In genomic region chrX:13123857-13124345, GRCh38 we compare ENCODE assay signal across 11 cellular contexts.
DNase-seq lines count a peak whose midpoint lies in the region; TF ChIP-seq lines count a peak whose summit lies in the region.
"Had no signal": no experiment of that assay in that cellular context is flagged by ENCODE, and none has a peak within 500 bp of the region (broad histone marks: within the 10 kb centered on the region; RNA-seq: fewer than 3 reads in every experiment).

No MANE protein-coding gene starts in this region.

- TF ChIP-seq CTCF in choroid plexus epithelial cell (conservative IDR thresholded peaks at IDR 0.05; ENCODE audit: low read depth, low read length) (no peak), neural crest cell (conservative IDR thresholded peaks at IDR 0.05) (no peak)

- no peak overlapping the region for H3K27ac ChIP-seq in SJCRH30
- H3K27ac ChIP-seq: psoas muscle had no signal

- no peaks in the 10 kb centered on the region; the same call in 1 of the 2 replicates for H3K9me3 ChIP-seq in SJCRH30 (replicated peaks)
- H3K9me3 ChIP-seq: psoas muscle had no signal

- no peaks in the 10 kb centered on the region for H3K27me3 Mint-ChIP-seq in neural crest cell (ENCODE audit: low read depth)

- H3K27me3 ChIP-seq in SJCRH30: no peaks in the 10 kb centered on the region

- H3K36me3 ChIP-seq in SJCRH30: no peaks in the 10 kb centered on the region

- H3K4me1 ChIP-seq in SJCRH30: peaks cover 5% of the 10 kb centered on the region; the same call in 1 of the 2 replicates
- H3K4me1 ChIP-seq: psoas muscle had no signal

- DNase-seq in Daoy (ENCODE audit: low read depth) (peak; percentile 15), M059J (ENCODE audit: low read depth) (peak; percentile 66), choroid plexus epithelial cell (ENCODE audit: low read depth) (peak; percentile 85), neural crest cell (ENCODE audit: low read depth, low spot score) (no peak), SJCRH30 (no peak), NCI-H1694 treated with DMSO at 0.1 percent for 48 hours (lab: John Stamatoyannopoulos, UW) (no peak), NCI-H446 treated with DMSO at 0.1 percent for 48 hours (lab: John Stamatoyannopoulos, UW) (no peak), GM03348 (ENCODE audit: low spot score) (no peak)
- DNase-seq: DMS79 treated with DMSO at 0.1 percent for 48 hours, head of caudate nucleus, psoas muscle had no signal

- H3K4me3 ChIP-seq in choroid plexus epithelial cell (ENCODE audit: low read depth, low read length): no peak overlapping the region
- no peak overlapping the region for H3K4me3 ChIP-seq in SJCRH30
- H3K4me3 ChIP-seq: psoas muscle had no signal

- peaks cover 36% of the 10 kb centered on the region for H3K4me1 Mint-ChIP-seq in neural crest cell

- no peak overlapping the region for H3K27ac Mint-ChIP-seq in neural crest cell (ENCODE audit: unreplicated experiment)

- no peaks in the 10 kb centered on the region for H3K9me3 Mint-ChIP-seq in neural crest cell

- H3K4me3 Mint-ChIP-seq in neural crest cell: peak overlapping the region; percentile 24

- H3K36me3 Mint-ChIP-seq in neural crest cell (ENCODE audit: low read depth): no peaks in the 10 kb centered on the region

Comparison
In these comparisons a context has a peak if more than half of its experiments do, and no peak if none do; other contexts are left out.
1. DNase-seq: peak in Daoy (single experiment), M059J (single experiment) and choroid plexus epithelial cell (single experiment); none in neural crest cell (single experiment), SJCRH30 (0 of 2), NCI-H1694 treated with DMSO at 0.1 percent for 48 hours (single experiment), NCI-H446 treated with DMSO at 0.1 percent for 48 hours (single experiment) and GM03348 (single experiment).